ENCODE assay signal across 8 cellular contexts in genomic region chr19:44113138-44113783, GRCh38. TPM values are rescaled to one million over a fixed set of nuclear protein-coding genes. Genes with fewer than 3 reads are reported as not detected.
A peak's percentile ranks its signal among the peaks of the same experiment; 100 is the strongest.
DNase-seq lines count a peak whose midpoint lies in the region; TF ChIP-seq lines count a peak whose summit lies in the region.

Gene ZNF225 (plus strand): TSS chr19:44113399. CDS start chr19:44115828, 2,429 bp downstream.

- H3K4me3 Mint-ChIP-seq in neural progenitor cell: peak within 1 kb of the TSS; percentile 100

- H3K4me2 ChIP-seq in neural progenitor cell: peak within 1 kb of the TSS; percentile 88

- H3F3A ChIP-seq in neural progenitor cell (ENCODE audit: low read depth): peaks cover 17% of the 10 kb centered on the region

- H3K36me3 Mint-ChIP-seq in neural progenitor cell: peaks cover 27% of the 10 kb centered on the region

- peaks cover 29% of the 10 kb centered on the region for H3K79me2 ChIP-seq in neural progenitor cell (ENCODE audit: low read depth)

- DNase-seq in H7 (peak; percentile 87), M059J (ENCODE audit: low read depth) (peak; percentile 99), SIG-M5 (lab: John Stamatoyannopoulos, UW) (peak; percentile 67), foreskin melanocyte (peak; percentile 99), neural progenitor cell (ENCODE audit: low spot score) (peak; percentile 98)
- DNase-seq in activated naive CD4-positive, alpha-beta T cell treated with Interleukin-2 at 50 U/mL for 16 hours: peak; percentile 87

- peaks cover 21% of the 10 kb centered on the region for H3K9me3 Mint-ChIP-seq in neural progenitor cell

- H3K9me3 ChIP-seq in ES-I3 (ENCODE audit: control insufficient read depth, insufficient read depth, low read length) (0 out of 2 replicates have a peak, but pooled peaks cover 1% of the 10 kb centered on the region), neural progenitor cell (ENCODE audit: low read depth) (peaks cover 19% of the 10 kb centered on the region), stomach smooth muscle (ENCODE audit: control insufficient read depth in 2 of 2, low read length in 2 of 2) (peaks cover 7 to 8% of the 10 kb centered on the region in 2 donors)

- no peak for TF ChIP-seq CTCF in neural progenitor cell (IDR thresholded peaks at IDR 0.05)

- no peaks in the 10 kb centered on the region for H4K20me1 ChIP-seq in neural progenitor cell (ENCODE audit: low read depth)

- H3K36me3 ChIP-seq in ES-I3 (ENCODE audit: insufficient read depth, low read length) (peaks cover 4% of the 10 kb centered on the region; the same call in 1 of the 2 replicates), H7 (replicated peaks; ENCODE audit: control insufficient read depth, insufficient read depth, low read length) (peaks cover 1% of the 10 kb centered on the region), neural progenitor cell (peaks cover 9% of the 10 kb centered on the region), stomach smooth muscle (ENCODE audit: control insufficient read depth in 2 of 2, insufficient read depth in 2 of 2, low read length in 2 of 2) (peaks cover 13% of the 10 kb centered on the region in 2 donors)

- H3K27me3 ChIP-seq in H7 (ENCODE audit: control insufficient read depth, insufficient read depth, low read length) (no peaks in the 10 kb centered on the region), neural progenitor cell (no peaks in the 10 kb centered on the region), stomach smooth muscle (ENCODE audit: control insufficient read depth in 1 of 2, insufficient read depth in 2 of 2, low read length in 2 of 2) (no peaks in the 10 kb centered on the region)

- H3K27ac Mint-ChIP-seq in neural progenitor cell: peak within 1 kb of the TSS; percentile 97

- peak within 1 kb of the TSS; percentile 65 for H3K4me3 ChIP-seq in H7 (ENCODE audit: insufficient read depth, low read depth, low read length)
- peak within 1 kb of the TSS; percentile 94 for H3K4me3 ChIP-seq in neural progenitor cell
- H3K4me3 ChIP-seq in stomach smooth muscle (ENCODE audit: low read length in 2 of 2): peak within 1 kb of the TSS; percentile 85 to 89

- peaks cover 13% of the 10 kb centered on the region for H3K4me1 Mint-ChIP-seq in neural progenitor cell

- peaks cover 2% of the 10 kb centered on the region for H3K27me3 Mint-ChIP-seq in neural progenitor cell (ENCODE audit: insufficient read depth, low read depth)

- H3K9ac ChIP-seq in ES-I3 (ENCODE audit: low read depth, low read length): peak within 1 kb of the TSS; percentile 87
- peak within 1 kb of the TSS; percentile 46 for H3K9ac ChIP-seq in neural progenitor cell
- peak within 1 kb of the TSS; percentile 87 to 92 for H3K9ac ChIP-seq in stomach smooth muscle (ENCODE audit: low read length in 2 of 2)

- H2AFZ ChIP-seq in neural progenitor cell (replicated peaks): peak within 1 kb of the TSS; percentile 80

- H3K4me1 ChIP-seq in ES-I3 (ENCODE audit: insufficient read depth, low read length) (no peaks in the 10 kb centered on the region), neural progenitor cell (peaks cover 4% of the 10 kb centered on the region), stomach smooth muscle (ENCODE audit: control insufficient read depth, insufficient read depth, low read length) (peaks cover 12% of the 10 kb centered on the region)

- H3K27ac ChIP-seq in neural progenitor cell (peak within 1 kb of the TSS; percentile 7), stomach smooth muscle (ENCODE audit: low read length) (peak within 1 kb of the TSS; percentile 77)

RNA-seq across cellular contexts. Expression of gene ZNF225, which starts in this region (rescaled TPM):
- 2.4 and 3.8 TPM in 2 replicates for total RNA-seq in H7 (2014; rRNA removed; shearing (Covaris generic))
- 2.4 and 3.9 TPM in 2 replicates for total RNA-seq in M059J (2014; rRNA removed; shearing (Covaris generic))
- 6.2 and 11.2 TPM in 2 replicates for total RNA-seq in neural progenitor cell (ENCODE audit: low replicate concordance)

Comparison
In these comparisons a context has a peak if more than half of its experiments do, and no peak if none do; other contexts are left out.
1. Peak in every context shown above with its lines: DNase-seq, H3K4me3 ChIP-seq and H3K27ac ChIP-seq.